10 cellular contexts compared by ENCODE assay signal in the genomic region with DNA sequence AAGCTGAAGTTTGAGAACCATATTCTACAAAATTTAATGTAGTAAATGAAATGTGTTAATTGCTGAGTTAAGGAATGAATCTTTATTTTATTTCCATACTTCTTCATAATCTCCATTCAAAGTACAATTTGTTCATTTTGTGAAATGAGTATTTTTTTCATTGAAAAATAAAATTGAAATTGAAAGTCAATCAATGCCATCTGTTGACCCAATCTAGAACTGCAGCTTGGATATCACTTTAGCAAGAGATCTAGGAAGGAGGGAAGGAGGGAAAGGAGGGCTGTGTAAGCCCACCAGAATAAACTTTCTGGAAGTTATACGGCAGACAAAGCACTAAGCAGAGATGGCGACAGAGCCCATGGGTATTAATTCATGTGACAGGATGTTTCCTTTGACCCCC.
A peak's percentile ranks its signal among the peaks of the same experiment; 100 is the strongest.
DNase-seq lines count a peak whose midpoint lies in the region; TF ChIP-seq lines count a peak whose summit lies in the region.
"Had no signal": no experiment of that assay in that cellular context is flagged by ENCODE, and none has a peak within 500 bp of the region (broad histone marks: within the 10 kb centered on the region; RNA-seq: fewer than 3 reads in every experiment).

No MANE protein-coding gene starts in this region.

- DNase-seq in EH (ENCODE audit: low read depth), result peak; percentile 28
- DNase-seq in Karpas-422, result peak; percentile 55
- DNase-seq in dermis blood vessel endothelial cell, result peak; percentile 32
- DNase-seq in osteocyte (ENCODE audit: extremely low spot score, unreplicated experiment), result no peak
- no peak for DNase-seq in effector CD4-positive, alpha-beta T cell
- no peak for DNase-seq in NK-92 treated with Interleukin-12 subunit alpha and Interleukin-12 subunit beta, amount 100 ng/mL, for 24 hours (lab: John Stamatoyannopoulos, UW)
- DNase-seq in NCI-H82 (lab: John Stamatoyannopoulos, UW), result no peak
- no peak for DNase-seq in GDM1 (lab: John Stamatoyannopoulos, UW)
- DNase-seq: activated CD8-positive, alpha-beta memory T cell treated with anti-CD3 and anti-CD28 coated beads, Interleukin-2, amount 50 U/mL, for 48 hours; NCI-H524 treated with DMSO at 0.1 percent for 48 hours had no signal

- H2AFZ ChIP-seq in Karpas-422 (ENCODE audit: low read length), result no peak overlapping the region

- TF ChIP-seq CTCF in osteocyte (IDR thresholded peaks at IDR 0.05), result peak; percentile 55

- H3K27me3 Mint-ChIP-seq in osteocyte (ENCODE audit: unreplicated experiment), result no peaks in the 10 kb centered on the region

- H3K9ac ChIP-seq in Karpas-422 (ENCODE audit: low read length), result no peak overlapping the region

- H3K4me1 ChIP-seq in Karpas-422 (ENCODE audit: low read length), result no peaks in the 10 kb centered on the region; the same call in 1 of the 2 replicates

- no peaks in the 10 kb centered on the region for H3K79me2 ChIP-seq in Karpas-422 (ENCODE audit: low read length)

- H3K27ac Mint-ChIP-seq in osteocyte (ENCODE audit: unreplicated experiment), result no peak overlapping the region

- H3K9me3 ChIP-seq in Karpas-422 (ENCODE audit: low read length), result no peaks in the 10 kb centered on the region

- H3K9me3 Mint-ChIP-seq in osteocyte (ENCODE audit: unreplicated experiment), result peaks cover 8% of the 10 kb centered on the region

- H3K4me3 Mint-ChIP-seq in osteocyte (ENCODE audit: unreplicated experiment), result no peak overlapping the region

- H3K27ac ChIP-seq in Karpas-422 (ENCODE audit: low read length), result no peak overlapping the region

- H3K9me2 ChIP-seq in Karpas-422 (replicated peaks; ENCODE audit: insufficient read depth, low read length), result no peaks in the 10 kb centered on the region

- no peaks in the 10 kb centered on the region for H4K20me1 ChIP-seq in Karpas-422 (ENCODE audit: insufficient read depth, low read depth, low read length)

- no peak overlapping the region for H3K4me2 ChIP-seq in Karpas-422 (ENCODE audit: low read depth, low read length, poor library complexity, severe bottlenecking)

- H3K36me3 ChIP-seq in Karpas-422 (ENCODE audit: insufficient read depth, low read length), result no peaks in the 10 kb centered on the region

- H3K27me3 ChIP-seq in Karpas-422 (ENCODE audit: low read length), result no peaks in the 10 kb centered on the region

- no peaks in the 10 kb centered on the region for H3K4me1 Mint-ChIP-seq in osteocyte (ENCODE audit: unreplicated experiment)

- H3K36me3 Mint-ChIP-seq in osteocyte (ENCODE audit: unreplicated experiment), result no peaks in the 10 kb centered on the region

- H3K4me3 ChIP-seq in Karpas-422 (ENCODE audit: low read length), result no peak overlapping the region

Comparison
In these comparisons a context has a peak if more than half of its experiments do, and no peak if none do; other contexts are left out.
1. DNase-seq: peak in EH (single experiment), Karpas-422 (single experiment) and dermis blood vessel endothelial cell (single experiment); none in osteocyte (single experiment), effector CD4-positive, alpha-beta T cell (single experiment), NK-92 treated with Interleukin-12 subunit alpha and Interleukin-12 subunit beta, amount 100 ng/mL, for 24 hours (single experiment), NCI-H82 (single experiment) and GDM1 (single experiment).